In the genomic region with DNA sequence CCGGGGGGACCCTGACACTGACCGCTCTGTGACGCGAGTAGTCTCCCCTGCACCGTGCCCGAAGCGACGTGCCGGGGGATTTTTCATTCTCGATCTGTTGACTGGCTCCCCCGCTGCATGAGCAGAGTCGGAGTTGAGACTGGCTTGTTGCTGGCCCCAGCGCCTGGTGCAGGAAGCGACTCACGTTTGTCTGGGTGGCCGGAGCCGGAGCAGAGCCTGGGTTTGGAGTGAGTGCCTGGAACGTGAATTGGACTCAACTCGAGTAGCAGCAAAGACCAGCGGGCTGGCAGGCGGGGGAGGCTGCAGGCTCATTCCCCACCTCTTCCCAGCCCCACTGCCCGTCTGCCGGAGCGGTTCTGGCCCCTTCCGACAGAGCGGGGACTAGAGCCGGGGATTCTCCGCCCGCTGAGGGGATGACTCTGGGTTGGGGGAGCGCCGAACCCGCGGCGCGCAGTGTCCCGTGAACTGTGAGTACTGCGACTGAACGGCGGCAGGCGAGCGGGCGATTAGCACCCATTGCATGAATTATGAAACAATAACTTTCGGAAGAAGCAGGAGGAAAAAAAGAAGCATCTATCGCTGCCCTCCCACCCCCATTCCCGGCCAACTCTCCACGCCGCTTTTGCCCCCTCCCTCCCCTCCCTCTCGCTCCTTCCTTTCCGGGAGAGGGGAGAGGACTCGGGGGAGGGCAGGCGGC, we compare ENCODE assay signal across 8 cellular contexts. TPM values are rescaled to one million over a fixed set of nuclear protein-coding genes. Genes with fewer than 3 reads are reported as not detected.
DNase-seq lines count a peak whose midpoint lies in the region; ATAC-seq and TF ChIP-seq lines count a peak whose summit lies in the region.

No MANE protein-coding gene starts in this region.

- H3K9me3 ChIP-seq in WERI-Rb-1 (ENCODE audit: severe bottlenecking), result peaks cover 2% of the 10 kb centered on the region

- H3K4me1 Mint-ChIP-seq in activated CD4-positive, alpha-beta T cell treated with anti-CD3 and anti-CD28 coated beads for 36 hours, result peaks cover 38% of the 10 kb centered on the region
- peaks cover 65% of the 10 kb centered on the region for H3K4me1 Mint-ChIP-seq in nephron progenitor cell

- ATAC-seq in activated CD4-positive, alpha-beta T cell treated with anti-CD3 and anti-CD28 coated beads for 36 hours, result no peak
- no peak for ATAC-seq in HG03025 (IDR thresholded peaks at IDR 0.05; ENCODE audit: low FRiP score, unreplicated experiment)

- H3K4me3 ChIP-seq in WERI-Rb-1 (ENCODE audit: low read depth, low read length) (peak overlapping the region; percentile 59), foreskin fibroblast (ENCODE audit: low read depth in 1 of 2, low read length in 2 of 2) (peak overlapping the region; percentile 63 to 68)

- no peak overlapping the region for H3K27ac ChIP-seq in WERI-Rb-1

- TF ChIP-seq CTCF in WERI-Rb-1 (IDR thresholded peaks at IDR 0.05; ENCODE audit: low read depth, low read length) (no peak), foreskin fibroblast (IDR thresholded peaks at IDR 0.05; ENCODE audit: low read depth, low read length) (no peak), nephron progenitor cell (IDR thresholded peaks at IDR 0.05) (no peak)

- intact Hi-C loops in activated CD4-positive, alpha-beta T cell treated with anti-CD3 and anti-CD28 coated beads for 36 hours (cut with DNase I, micrococcal nuclease), result no loop called here

- no peak overlapping the region for H3K27ac Mint-ChIP-seq in activated CD4-positive, alpha-beta T cell treated with anti-CD3 and anti-CD28 coated beads for 36 hours
- H3K27ac Mint-ChIP-seq in nephron progenitor cell, result no peak overlapping the region

- H3K9me3 Mint-ChIP-seq in activated CD4-positive, alpha-beta T cell treated with anti-CD3 and anti-CD28 coated beads for 36 hours (ENCODE audit: low read depth), result peaks cover 2% of the 10 kb centered on the region
- no peaks in the 10 kb centered on the region for H3K9me3 Mint-ChIP-seq in nephron progenitor cell

- DNase-seq in activated CD4-positive, alpha-beta T cell treated with anti-CD3 and anti-CD28 coated beads for 36 hours, result peak; percentile 11
- no peak for DNase-seq in activated CD4-positive, alpha-beta T cell treated with anti-CD3 and anti-CD28 coated beads for 1 hour
- peak; percentile 38 for DNase-seq in WERI-Rb-1
- peak in 1 of 2 donors; percentile 71 for DNase-seq in foreskin fibroblast
- DNase-seq in nephron progenitor cell, result peak; percentile 54
- no peak for DNase-seq in HuH-7 (ENCODE audit: low spot score)
- no peak for DNase-seq in GDM1 (lab: John Stamatoyannopoulos, UW)

- peak overlapping the region; percentile 57 for H3K4me3 Mint-ChIP-seq in activated CD4-positive, alpha-beta T cell treated with anti-CD3 and anti-CD28 coated beads for 36 hours
- peak overlapping the region; percentile 91 for H3K4me3 Mint-ChIP-seq in nephron progenitor cell

- H3K27me3 ChIP-seq in WERI-Rb-1 (ENCODE audit: insufficient read depth, low read depth, severe bottlenecking), result peaks cover 42% of the 10 kb centered on the region

- H3K27me3 Mint-ChIP-seq in activated CD4-positive, alpha-beta T cell treated with anti-CD3 and anti-CD28 coated beads for 36 hours, result peaks cover 59% of the 10 kb centered on the region
- peaks cover 55% of the 10 kb centered on the region for H3K27me3 Mint-ChIP-seq in nephron progenitor cell (ENCODE audit: low read depth, poor library complexity)

- CTCF ChIA-PET in activated CD4-positive, alpha-beta T cell treated with anti-CD3 and anti-CD28 coated beads for 36 hours (lab: Charles Lee), result no interaction called here

- H3K36me3 Mint-ChIP-seq in activated CD4-positive, alpha-beta T cell treated with anti-CD3 and anti-CD28 coated beads for 36 hours (ENCODE audit: low read depth), result no peaks in the 10 kb centered on the region
- H3K36me3 Mint-ChIP-seq in nephron progenitor cell (ENCODE audit: low read depth), result no peaks in the 10 kb centered on the region

- POLR2A ChIA-PET in activated CD4-positive, alpha-beta T cell treated with anti-CD3 and anti-CD28 coated beads for 36 hours (lab: Charles Lee), result no interaction called here

- no peaks in the 10 kb centered on the region for H3K36me3 ChIP-seq in WERI-Rb-1

RNA-seq across cellular contexts. Expression of a gene that starts 0.6 kb away (rescaled TPM):
- not detected for total RNA-seq in activated CD4-positive, alpha-beta T cell treated with anti-CD3 and anti-CD28 coated beads for 36 hours

Comparison
In these comparisons a context has a peak if more than half of its experiments do, and no peak if none do; other contexts are left out.
1. DNase-seq: peak in activated CD4-positive, alpha-beta T cell treated with anti-CD3 and anti-CD28 coated beads for 36 hours (single experiment), WERI-Rb-1 (single experiment) and nephron progenitor cell (single experiment); none in activated CD4-positive, alpha-beta T cell treated with anti-CD3 and anti-CD28 coated beads for 1 hour (single experiment), HuH-7 (single experiment) and GDM1 (single experiment).